9 cellular contexts compared by ENCODE assay signal in genomic region chr1:179295356-179295755, GRCh38. TPM values are rescaled to one million over a fixed set of nuclear protein-coding genes. Genes with fewer than 3 reads are reported as not detected.
A peak's percentile ranks its signal among the peaks of the same experiment; 100 is the strongest.
DNase-seq lines count a peak whose midpoint lies in the region; ATAC-seq and TF ChIP-seq lines count a peak whose summit lies in the region.
"Had no signal": no experiment of that assay in that cellular context is flagged by ENCODE, and none has a peak within 500 bp of the region (broad histone marks: within the 10 kb centered on the region; RNA-seq: fewer than 3 reads in every experiment).

No MANE protein-coding gene starts in this region.

- no peak for TF ChIP-seq RAD21 in SK-N-SH (IDR thresholded peaks at IDR 0.05; ENCODE audit: low read length)

- H3K9ac ChIP-seq in SK-N-SH (peak overlapping the region; percentile 77; the same call in 1 of the 2 replicates), smooth muscle cell (ENCODE audit: low read depth) (no peak overlapping the region)

- H3K4me3 ChIP-seq in SK-N-SH (ENCODE audit: low read depth in 2 of 2, low read length in 1 of 2) (peak overlapping the region in 1 of 2 experiments; percentile 85; a peak in 2 of 4 replicates), WI38 (ENCODE audit: low read depth, low read length) (peak overlapping the region; percentile 84), fibroblast of pulmonary artery (replicated peaks; ENCODE audit: low read depth, low read length) (peak overlapping the region; percentile 84), smooth muscle cell (peak overlapping the region; percentile 83)

- DNase-seq in SK-N-SH (no peak), fibroblast of pulmonary artery (ENCODE audit: low read depth) (no peak), smooth muscle cell (lab: John Stamatoyannopoulos, UW; ENCODE audit: unreplicated experiment) (no peak), globus pallidus (ENCODE audit: low spot score) (no peak), DMS53 (lab: John Stamatoyannopoulos, UW) (no peak)
- DNase-seq: substantia nigra had no signal

- H3K27me3 ChIP-seq in SK-N-SH (ENCODE audit: insufficient read depth) (no peaks in the 10 kb centered on the region), smooth muscle cell (ENCODE audit: low read depth) (no peaks in the 10 kb centered on the region)

- no peaks in the 10 kb centered on the region; the same call in 1 of the 2 replicates for H4K20me1 ChIP-seq in SK-N-SH (ENCODE audit: insufficient read depth)
- H4K20me1 ChIP-seq in smooth muscle cell (ENCODE audit: low read depth), result peaks cover 27% of the 10 kb centered on the region

- TF ChIP-seq EP300 in SK-N-SH (IDR thresholded peaks at IDR 0.05; ENCODE audit: borderline replicate concordance in 1 of 2, low read depth in 1 of 2, low read length in 1 of 2), result no peak

- H3K4me2 ChIP-seq in SK-N-SH (peak overlapping the region; percentile 84), smooth muscle cell (peak overlapping the region; percentile 96)

- H3K4me1 ChIP-seq in SK-N-SH (ENCODE audit: control insufficient read depth in 1 of 2, insufficient read depth in 2 of 2, low read depth in 1 of 2, low read length in 1 of 2), result peaks cover 6 to 10% of the 10 kb centered on the region in 2 experiments; a peak in 2 of 4 replicates
- H3K4me1 ChIP-seq in smooth muscle cell (ENCODE audit: low read depth), result peaks cover 19% of the 10 kb centered on the region

- no peak for ATAC-seq in SK-N-SH treated with all-trans-retinoic acid at 6 μM for 48 hours
- ATAC-seq in HG03135 (IDR thresholded peaks at IDR 0.05; ENCODE audit: unreplicated experiment), result no peak

- peaks cover 11% of the 10 kb centered on the region for H3F3A ChIP-seq in SK-N-SH (replicated peaks; ENCODE audit: insufficient read depth)
- H3F3A ChIP-seq in smooth muscle cell (ENCODE audit: low read depth), result peaks cover 3% of the 10 kb centered on the region

- TF ChIP-seq CTCF in SK-N-SH (IDR thresholded peaks at IDR 0.05) (no peak), WI38 (IDR thresholded peaks at IDR 0.05; ENCODE audit: low read depth, low read length) (no peak), fibroblast of pulmonary artery (IDR thresholded peaks at IDR 0.05; ENCODE audit: low read length, missing control alignments) (no peak), smooth muscle cell (IDR thresholded peaks at IDR 0.05; ENCODE audit: borderline replicate concordance, insufficient read depth, poor library complexity, severe bottlenecking) (no peak)

- WGBS in SK-N-SH (ENCODE audit: low lambda C conversion rate), result 98% methylated on average over 2 of the region's 2 CpGs
- 98% methylated on average over 2 of the region's 2 CpGs for WGBS in smooth muscle cell (ENCODE audit: low lambda C conversion rate)

- H2AFZ ChIP-seq in SK-N-SH (ENCODE audit: low read depth) (no peak overlapping the region; the same call in 1 of the 2 replicates), smooth muscle cell (ENCODE audit: low read depth) (no peak overlapping the region)

- CTCF ChIA-PET in SK-N-SH (lab: Yijun Ruan, JAX), result interaction anchor here (0.6 kb wide), 1 partner anchor 175 kb away, joined by 3 read pairs; no protein-coding TSS in a partner anchor

- H3K79me2 ChIP-seq in SK-N-SH (ENCODE audit: insufficient read depth), result peaks cover 58% of the 10 kb centered on the region
- H3K79me2 ChIP-seq in smooth muscle cell (ENCODE audit: low read depth), result peaks cover 34% of the 10 kb centered on the region

- POLR2A ChIA-PET in SK-N-SH (lab: Yijun Ruan, JAX), result no interaction called here

- no peaks in the 10 kb centered on the region for H3K9me2 ChIP-seq in SK-N-SH

- H3K36me3 ChIP-seq in SK-N-SH (replicated peaks in 1 of 2; ENCODE audit: control insufficient read depth in 1 of 2, insufficient read depth in 2 of 2, low read length in 1 of 2) (no peaks in the 10 kb centered on the region), smooth muscle cell (ENCODE audit: low read depth) (no peaks in the 10 kb centered on the region)

- H3K27ac ChIP-seq in SK-N-SH (ENCODE audit: low read depth in 2 of 2, low read length in 1 of 2) (peak overlapping the region in 1 of 2 experiments; percentile 24; a peak in 2 of 4 replicates), smooth muscle cell (ENCODE audit: low read depth) (peak overlapping the region; percentile 55)

- H3K9me3 ChIP-seq in SK-N-SH (no peaks in the 10 kb centered on the region), smooth muscle cell (replicated peaks; ENCODE audit: low read depth) (no peaks in the 10 kb centered on the region)

TF ChIP-seq in SK-N-SH, 30 proteins besides CTCF, POLR2A, EP300 and RAD21:
- TF ChIP-seq CHD2 (IDR thresholded peaks at IDR 0.05; ENCODE audit: low read length, partially characterized antibody) (no peak), SMC3 (IDR thresholded peaks at IDR 0.05; ENCODE audit: low read depth, low read length) (no peak), FOXM1 (IDR thresholded peaks at IDR 0.05; ENCODE audit: low read depth) (no peak)
- TF ChIP-seq, protein P1, sequence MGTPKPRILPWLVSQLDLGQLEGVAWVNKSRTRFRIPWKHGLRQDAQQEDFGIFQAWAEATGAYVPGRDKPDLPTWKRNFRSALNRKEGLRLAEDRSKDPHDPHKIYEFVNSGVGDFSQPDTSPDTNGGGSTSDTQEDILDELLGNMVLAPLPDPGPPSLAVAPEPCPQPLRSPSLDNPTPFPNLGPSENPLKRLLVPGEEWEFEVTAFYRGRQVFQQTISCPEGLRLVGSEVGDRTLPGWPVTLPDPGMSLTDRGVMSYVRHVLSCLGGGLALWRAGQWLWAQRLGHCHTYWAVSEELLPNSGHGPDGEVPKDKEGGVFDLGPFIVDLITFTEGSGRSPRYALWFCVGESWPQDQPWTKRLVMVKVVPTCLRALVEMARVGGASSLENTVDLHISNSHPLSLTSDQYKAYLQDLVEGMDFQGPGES (IDR thresholded peaks at IDR 0.05; ENCODE audit: low read depth, low read length), result no peak
TF ChIP-seq in SK-N-SH: peak in this region for 0.

TF ChIP-seq in SK-N-SH treated with all-trans-retinoic acid at 6 μM for 48 hours, 23 proteins besides CTCF, POLR2A, EP300 and RAD21 (continues in another document):
- TF ChIP-seq SNAI2 (CRISPR knock-in tag; IDR thresholded peaks at IDR 0.05) (no peak), ZFP30 (CRISPR knock-in tag; IDR thresholded peaks at IDR 0.05) (no peak), TSHZ2 (CRISPR knock-in tag; IDR thresholded peaks at IDR 0.05) (no peak), OSR1 (CRISPR knock-in tag; IDR thresholded peaks at IDR 0.05) (no peak), ZNF565 (CRISPR knock-in tag; conservative IDR thresholded peaks at IDR 0.05; ENCODE audit: low read depth) (no peak), GLIS3 (CRISPR knock-in tag; IDR thresholded peaks at IDR 0.05) (no peak), ZNF8 (CRISPR knock-in tag; IDR thresholded peaks at IDR 0.05) (no peak), BACH2 (CRISPR knock-in tag; IDR thresholded peaks at IDR 0.05; ENCODE audit: borderline replicate concordance) (no peak), PPARA (CRISPR knock-in tag; IDR thresholded peaks at IDR 0.05; ENCODE audit: borderline replicate concordance) (no peak), ZC3H10 (CRISPR knock-in tag; IDR thresholded peaks at IDR 0.05) (no peak), ZFP3 (CRISPR knock-in tag; IDR thresholded peaks at IDR 0.05) (no peak), TCF4 (CRISPR knock-in tag; IDR thresholded peaks at IDR 0.05; ENCODE audit: borderline replicate concordance) (no peak), CREB5 (CRISPR knock-in tag; IDR thresholded peaks at IDR 0.05; ENCODE audit: low read depth) (no peak)

RNA-seq across cellular contexts. Expression of gene SOAT1, which starts 1.8 kb away (rescaled TPM):
- polyA plus RNA-seq in SK-N-SH (2012; rRNA removed) (8.1 and 12.1 TPM in 2 replicates), smooth muscle cell (19.6 and 20.2 TPM in 2 replicates)
- 13.2 and 14.1 TPM in 2 replicates for polyA plus RNA-seq in SK-N-SH (2012; cell fraction: cytosol; rRNA removed)
- polyA plus RNA-seq in SK-N-SH (2012; cell fraction: nucleus; rRNA removed), result 2.7 and 9.7 TPM in 2 replicates
- 15.4 and 21.3 TPM in 2 replicates for total RNA-seq in smooth muscle cell
